In genomic region chr13:97425570-97425969, GRCh38 we compare ENCODE assay signal across 27 cellular contexts.
"Had no signal": no experiment of that assay in that cellular context is flagged by ENCODE, and none has a peak within 500 bp of the region (broad histone marks: within the 10 kb centered on the region; RNA-seq: fewer than 3 reads in every experiment).

No MANE protein-coding gene starts in this region.

- H3K4me1 ChIP-seq: left lung, parathyroid adenoma, right lobe of liver, upper lobe of left lung had no signal

- H3K4me3 ChIP-seq: heart right ventricle, left lung, mucosa of descending colon, neural progenitor cell, right lobe of liver, thoracic aorta, tibial nerve, upper lobe of left lung had no signal

- H3K9me3 ChIP-seq: heart right ventricle, left lung, mucosa of descending colon, right lobe of liver, thoracic aorta, tibial nerve, upper lobe of left lung had no signal

- H3K4me1 Mint-ChIP-seq: naive B cell had no signal

- H3K4me2 ChIP-seq: neural progenitor cell had no signal

- H3K9ac ChIP-seq: neural progenitor cell, parathyroid adenoma had no signal

- H3K36me3 Mint-ChIP-seq: mesothelial cell of epicardium, naive B cell, neural progenitor cell had no signal

- H2AFZ ChIP-seq: neural progenitor cell, parathyroid adenoma had no signal

- H3K27ac ChIP-seq: epithelial cell of prostate, foreskin keratinocyte, heart right ventricle, left lung, neural progenitor cell, parathyroid adenoma, right lobe of liver, thoracic aorta, tibial nerve, upper lobe of left lung had no signal

- H3K9me3 Mint-ChIP-seq: mesothelial cell of epicardium; nephron; neural progenitor cell; stimulated activated naive CD8-positive, alpha-beta T cell treated with anti-CD3 and anti-CD28 coated beads, Interleukin-15, Interleukin-2, amounts not matched to agents 100 ng/mL and 50 ng/mL, for 24 hours had no signal

- DNase-seq: cortex of kidney; effector CD4-positive, alpha-beta T cell; foreskin keratinocyte; glutamatergic neuron; heart right ventricle; hippocampal formation; left cardiac atrium; left lung; mesenchymal stem cell; mucosa of descending colon; naive B cell; right lobe of liver; small intestine; stimulated activated CD4-positive, alpha-beta T cell treated with anti-CD3 and anti-CD28 coated beads, Interleukin-15, amount 100 ng/mL, for 24 hours; stimulated activated CD4-positive, alpha-beta T cell treated with anti-CD3 and anti-CD28 coated beads, Interleukin-2, amount 100 ng/mL, for 48 hours; stimulated activated naive B cell treated with anti-CD40 and anti-IgM and Interleukin-4, amounts not matched to agents 10 μg/mL and 1 μg/mL and 100 μg/mL, for 72 hours; upper lobe of left lung had no signal

- H3K27me3 ChIP-seq: foreskin keratinocyte, heart right ventricle, left lung, neural progenitor cell, right lobe of liver, tibial nerve, upper lobe of left lung had no signal

- H3K36me3 ChIP-seq: heart right ventricle, left lung, neural progenitor cell, right lobe of liver, thoracic aorta, tibial nerve, upper lobe of left lung had no signal

- H3K27ac Mint-ChIP-seq: mesothelial cell of epicardium; nephron; neural progenitor cell; progenitor cell of endocrine pancreas; stimulated activated naive B cell treated with anti-CD40 and anti-IgM and Interleukin-4, amounts not matched to agents 10 μg/mL and 1 μg/mL and 100 μg/mL, for 72 hours; stimulated activated naive CD8-positive, alpha-beta T cell treated with anti-CD3 and anti-CD28 coated beads, Interleukin-15, Interleukin-2, amounts not matched to agents 100 ng/mL and 50 ng/mL, for 24 hours had no signal

- H3K27me3 Mint-ChIP-seq: progenitor cell of endocrine pancreas had no signal

- H3K4me3 Mint-ChIP-seq: mesothelial cell of epicardium; naive B cell; nephron; neural progenitor cell; stimulated activated naive B cell treated with anti-CD40 and anti-IgM and Interleukin-4, amounts not matched to agents 10 μg/mL and 1 μg/mL and 100 μg/mL, for 72 hours; stimulated activated naive CD8-positive, alpha-beta T cell treated with anti-CD3 and anti-CD28 coated beads, Interleukin-15, Interleukin-2, amounts not matched to agents 100 ng/mL and 50 ng/mL, for 24 hours had no signal

- ATAC-seq: esophagus mucosa; foreskin keratinocyte; heart right ventricle; left cardiac atrium; left lung; mucosa of descending colon; right lobe of liver; stimulated activated naive B cell treated with anti-CD40 and anti-IgM and Interleukin-4, amounts not matched to agents 10 μg/mL and 1 μg/mL and 100 μg/mL, for 72 hours had no signal
